Comparison of ENCODE assay signal across 8 cellular contexts in genomic region chr1:149844096-149844495, GRCh38. TPM values are rescaled to one million over a fixed set of nuclear protein-coding genes. Genes with fewer than 3 reads are reported as not detected.
A peak's percentile ranks its signal among the peaks of the same experiment; 100 is the strongest.
DNase-seq lines count a peak whose midpoint lies in the region; ATAC-seq and TF ChIP-seq lines count a peak whose summit lies in the region.

No MANE protein-coding gene starts in this region.

- H3K4me1 ChIP-seq in iPS-20b (ENCODE audit: insufficient read depth, low read length) (peaks cover 31% of the 10 kb centered on the region), thymus (ENCODE audit: control insufficient read depth, insufficient read depth, low read length) (peaks cover 16% of the 10 kb centered on the region)

- H3K4me3 ChIP-seq in AG04449 (ENCODE audit: low read depth, low read length), result peak overlapping the region; percentile 76
- peak overlapping the region; percentile 99 for H3K4me3 ChIP-seq in iPS-20b (ENCODE audit: low read length)
- H3K4me3 ChIP-seq in thymus (ENCODE audit: low read length), result peak overlapping the region; percentile 80

- WGBS in thymus, result 41% methylated on average over 3 of the region's 3 CpGs

- H3K4me1 Mint-ChIP-seq in activated naive CD4-positive, alpha-beta T cell treated with anti-CD3 and anti-CD28 coated beads, Interleukin-2, amount 50 U/mL, for 24 hours, result peaks cover 52% of the 10 kb centered on the region

- H3K27me3 ChIP-seq in iPS-20b (ENCODE audit: insufficient read depth, low read length), result no peaks in the 10 kb centered on the region
- no peaks in the 10 kb centered on the region for H3K27me3 ChIP-seq in thymus (ENCODE audit: control insufficient read depth, insufficient read depth)

- H3K9me3 ChIP-seq in iPS-20b (ENCODE audit: insufficient read depth, low read depth, low read length), result no peaks in the 10 kb centered on the region
- H3K9me3 ChIP-seq in thymus (ENCODE audit: control insufficient read depth), result no peaks in the 10 kb centered on the region

- no peaks in the 10 kb centered on the region for H3K9me3 Mint-ChIP-seq in activated naive CD4-positive, alpha-beta T cell treated with anti-CD3 and anti-CD28 coated beads, Interleukin-2, amount 50 U/mL, for 24 hours

- H3K27ac Mint-ChIP-seq in activated naive CD4-positive, alpha-beta T cell treated with anti-CD3 and anti-CD28 coated beads, Interleukin-2, amount 50 U/mL, for 24 hours, result peak overlapping the region; percentile 94

- CTCF ChIA-PET in AG04449 (lab: Yijun Ruan, JAX), result no interaction called here

- peaks cover 4% of the 10 kb centered on the region for H3K36me3 Mint-ChIP-seq in activated naive CD4-positive, alpha-beta T cell treated with anti-CD3 and anti-CD28 coated beads, Interleukin-2, amount 50 U/mL, for 24 hours

- H3K36me3 ChIP-seq in iPS-20b (ENCODE audit: insufficient read depth, low read depth, low read length), result no peaks in the 10 kb centered on the region
- H3K36me3 ChIP-seq in thymus (ENCODE audit: control insufficient read depth, insufficient read depth), result no peaks in the 10 kb centered on the region

- TF ChIP-seq CTCF in AG04449 (IDR thresholded peaks at IDR 0.05; ENCODE audit: insufficient read depth, low read length, missing control alignments), result no peak

- ATAC-seq in HG02938 (IDR thresholded peaks at IDR 0.05; ENCODE audit: unreplicated experiment) (no peak), HG02642 (IDR thresholded peaks at IDR 0.05; ENCODE audit: poor library complexity, unreplicated experiment) (no peak)

- no peak overlapping the region for H3K27ac ChIP-seq in iPS-20b (ENCODE audit: low read length)
- H3K27ac ChIP-seq in thymus (ENCODE audit: low read depth), result no peak overlapping the region

- H3K9ac ChIP-seq in iPS-20b (ENCODE audit: low read depth, low read length), result peak overlapping the region; percentile 98

- DNase-seq in AG04449 (ENCODE audit: low read depth, low spot score) (no peak), HT-29 (ENCODE audit: low spot score) (peak; percentile 58)
- no peak for DNase-seq in activated CD8-positive, alpha-beta memory T cell treated with anti-CD3 and anti-CD28 coated beads, Interleukin-2, amount 50 U/mL, for 48 hours

- H3K27me3 Mint-ChIP-seq in activated naive CD4-positive, alpha-beta T cell treated with anti-CD3 and anti-CD28 coated beads, Interleukin-2, amount 50 U/mL, for 24 hours, result no peaks in the 10 kb centered on the region

- H3K4me3 Mint-ChIP-seq in activated naive CD4-positive, alpha-beta T cell treated with anti-CD3 and anti-CD28 coated beads, Interleukin-2, amount 50 U/mL, for 24 hours, result peak overlapping the region; percentile 92

- POLR2A ChIA-PET in AG04449 (lab: Yijun Ruan, JAX), result interaction anchor here (0.9 to 4.0 kb wide), 2 partner anchors 32 to 43 kb away, joined by 3 to 39 read pairs; a partner anchor contains a TSS

RNA-seq across cellular contexts. Expression of gene BOLA1, which starts 55.3 kb away (rescaled TPM):
- 17.8 and 20.4 TPM in 2 replicates for total RNA-seq in HT-29 (2014; rRNA removed; shearing (Covaris generic))
- polyA plus RNA-seq in thymus, result 44.7 TPM
